In genomic region chr17:19361326-19361725, GRCh38 we compare ENCODE assay signal across 11 cellular contexts. TPM values are rescaled to one million over a fixed set of nuclear protein-coding genes. Genes with fewer than 3 reads are reported as not detected.
DNase-seq lines count a peak whose midpoint lies in the region; ATAC-seq and TF ChIP-seq lines count a peak whose summit lies in the region.
"Had no signal": no experiment of that assay in that cellular context is flagged by ENCODE, and none has a peak within 500 bp of the region (broad histone marks: within the 10 kb centered on the region; RNA-seq: fewer than 3 reads in every experiment).

No MANE protein-coding gene starts in this region.

- ATAC-seq in CD4-positive, alpha-beta T cell (ENCODE audit: poor library complexity): no peak
- no peak for ATAC-seq in activated naive CD8-positive, alpha-beta T cell treated with anti-CD3 and anti-CD28 coated beads, Interleukin-2, amount 10 ng/mL, durations not matched to agents 7 days and 5 days (ENCODE audit: low read depth)
- ATAC-seq in naive thymus-derived CD4-positive, alpha-beta T cell: no peak
- no peak for ATAC-seq in HG03439 (IDR thresholded peaks at IDR 0.05; ENCODE audit: unreplicated experiment)
- no peak for ATAC-seq in GM21825 (IDR thresholded peaks at IDR 0.05; ENCODE audit: unreplicated experiment)
- ATAC-seq in body of pancreas: no peak

- no peak for TF ChIP-seq CTCF in CD4-positive, alpha-beta T cell (IDR thresholded peaks at IDR 0.05)
- TF ChIP-seq CTCF in HFF-Myc (IDR thresholded peaks at IDR 0.05; ENCODE audit: low read depth, low read length, missing control alignments): no peak
- no peak for TF ChIP-seq CTCF in body of pancreas (IDR thresholded peaks at IDR 0.05)

- peaks cover 4% of the 10 kb centered on the region for H3K27me3 ChIP-seq in CD4-positive, alpha-beta T cell (ENCODE audit: control insufficient read depth, insufficient read depth, low read length)
- no peaks in the 10 kb centered on the region for H3K27me3 ChIP-seq in naive thymus-derived CD4-positive, alpha-beta T cell (ENCODE audit: control insufficient read depth in 2 of 2, insufficient read depth in 2 of 2, low read length in 2 of 2)
- no peaks in the 10 kb centered on the region for H3K27me3 ChIP-seq in body of pancreas
- H3K27me3 ChIP-seq: ovary had no signal

- H3K4me3 Mint-ChIP-seq in CD4-positive, alpha-beta T cell: peak overlapping the region; percentile 86
- H3K4me3 Mint-ChIP-seq in activated naive CD8-positive, alpha-beta T cell treated with anti-CD3 and anti-CD28 coated beads, Interleukin-2, amount 10 ng/mL, durations not matched to agents 7 days and 5 days: peak overlapping the region; percentile 13
- H3K4me3 Mint-ChIP-seq in naive thymus-derived CD4-positive, alpha-beta T cell: peak overlapping the region in 9 of 10 donors; percentile 32 to 95 (median 75)

- POLR2A ChIA-PET in CD4-positive, alpha-beta T cell (lab: Charles Lee): interaction anchor here (2.3 kb wide), 1 partner anchor 17 kb away, joined by 58 read pairs; the partner anchor contains the start of gene MAPK7
- POLR2A ChIA-PET in activated naive CD8-positive, alpha-beta T cell treated with anti-CD3 and anti-CD28 coated beads, Interleukin-2, amount 10 ng/mL, durations not matched to agents 7 days and 5 days (lab: Charles Lee): no interaction called here
- POLR2A ChIA-PET in naive thymus-derived CD4-positive, alpha-beta T cell (lab: Charles Lee): interaction anchor here (2.9 kb wide), 1 partner anchor 17 kb away, joined by 26 read pairs; the partner anchor contains the start of gene MAPK7

- H3K9me3 Mint-ChIP-seq in CD4-positive, alpha-beta T cell: no peaks in the 10 kb centered on the region
- no peaks in the 10 kb centered on the region for H3K9me3 Mint-ChIP-seq in activated naive CD8-positive, alpha-beta T cell treated with anti-CD3 and anti-CD28 coated beads, Interleukin-2, amount 10 ng/mL, durations not matched to agents 7 days and 5 days
- H3K9me3 Mint-ChIP-seq in naive thymus-derived CD4-positive, alpha-beta T cell: no peaks in the 10 kb centered on the region

- WGBS in body of pancreas, 2 donors: 67 to 71% methylated on average over 6 of the region's 6 CpGs

- DNase-seq in CD4-positive, alpha-beta T cell: peak in 1 of 10 experiments; percentile 28
- no peak for DNase-seq in HFF-Myc (ENCODE audit: extremely low read depth, low read depth)
- DNase-seq in activated naive CD8-positive, alpha-beta T cell treated with anti-CD3 and anti-CD28 coated beads, Interleukin-2, amount 10 ng/mL, durations not matched to agents 7 days and 5 days: no peak
- no peak for DNase-seq in naive thymus-derived CD4-positive, alpha-beta T cell
- no peak for DNase-seq in G401 (ENCODE audit: low spot score)
- no peak for DNase-seq in body of pancreas
- DNase-seq: activated CD8-positive, alpha-beta memory T cell treated with anti-CD3 and anti-CD28 coated beads, Interleukin-2, amount 50 U/mL, for 48 hours; NCI-H1417 treated with DMSO at 0.1 percent for 48 hours had no signal

- H3K9me3 ChIP-seq in CD4-positive, alpha-beta T cell (ENCODE audit: control insufficient read depth, low read length): no peaks in the 10 kb centered on the region
- H3K9me3 ChIP-seq in naive thymus-derived CD4-positive, alpha-beta T cell (ENCODE audit: control insufficient read depth in 2 of 3, low read length in 3 of 3): no peaks in the 10 kb centered on the region
- H3K9me3 ChIP-seq in body of pancreas: no peaks in the 10 kb centered on the region
- H3K9me3 ChIP-seq: ovary had no signal

- H3K4me1 Mint-ChIP-seq in CD4-positive, alpha-beta T cell (ENCODE audit: low read depth): peaks cover 14% of the 10 kb centered on the region
- peaks cover 3% of the 10 kb centered on the region for H3K4me1 Mint-ChIP-seq in activated naive CD8-positive, alpha-beta T cell treated with anti-CD3 and anti-CD28 coated beads, Interleukin-2, amount 10 ng/mL, durations not matched to agents 7 days and 5 days
- H3K4me1 Mint-ChIP-seq in naive thymus-derived CD4-positive, alpha-beta T cell: peaks cover 0 to 15% (median 6%) of the 10 kb centered on the region in 7 donors

- H3K27ac ChIP-seq in CD4-positive, alpha-beta T cell (ENCODE audit: low read depth, low read length): no peak overlapping the region
- H3K27ac ChIP-seq in naive thymus-derived CD4-positive, alpha-beta T cell (ENCODE audit: low read depth, low read length): no peak overlapping the region
- H3K27ac ChIP-seq in body of pancreas: no peak overlapping the region

- no peak overlapping the region for H3K27ac Mint-ChIP-seq in CD4-positive, alpha-beta T cell
- no peak overlapping the region for H3K27ac Mint-ChIP-seq in activated naive CD8-positive, alpha-beta T cell treated with anti-CD3 and anti-CD28 coated beads, Interleukin-2, amount 10 ng/mL, durations not matched to agents 7 days and 5 days
- peak overlapping the region in 6 of 9 donors; percentile 20 to 92 (median 58) for H3K27ac Mint-ChIP-seq in naive thymus-derived CD4-positive, alpha-beta T cell

- CTCF ChIA-PET in CD4-positive, alpha-beta T cell (lab: Charles Lee): no interaction called here
- CTCF ChIA-PET in naive thymus-derived CD4-positive, alpha-beta T cell (lab: Charles Lee): interaction anchor here (3.4 to 4.7 kb wide), 2 partner anchors 16 to 86 kb away, joined by 29 to 64 read pairs; partner anchors contain the start of gene MAPK7

- no peak for TF ChIP-seq POLR2A in body of pancreas (IDR thresholded peaks at IDR 0.05)

- H3K36me3 Mint-ChIP-seq in CD4-positive, alpha-beta T cell (ENCODE audit: low read depth): no peaks in the 10 kb centered on the region
- H3K36me3 Mint-ChIP-seq in activated naive CD8-positive, alpha-beta T cell treated with anti-CD3 and anti-CD28 coated beads, Interleukin-2, amount 10 ng/mL, durations not matched to agents 7 days and 5 days: no peaks in the 10 kb centered on the region
- H3K36me3 Mint-ChIP-seq in naive thymus-derived CD4-positive, alpha-beta T cell: no peaks in the 10 kb centered on the region

- in situ Hi-C loops in G401 (cut with HindIII; ENCODE audit: low sequenced_read_pairs): loop anchor here (5.0 kb wide), 1 partner anchor 96 kb away; no protein-coding TSS in a partner anchor

- H3K4me1 ChIP-seq in naive thymus-derived CD4-positive, alpha-beta T cell (ENCODE audit: control insufficient read depth in 2 of 2, insufficient read depth in 2 of 2, low read length in 2 of 2): peaks cover 6 to 11% of the 10 kb centered on the region in 2 donors
- H3K4me1 ChIP-seq in body of pancreas: peaks cover 26% of the 10 kb centered on the region

- H3K36me3 ChIP-seq in naive thymus-derived CD4-positive, alpha-beta T cell (ENCODE audit: control insufficient read depth in 2 of 3, insufficient read depth in 3 of 3, low read length in 3 of 3): no peaks in the 10 kb centered on the region
- H3K36me3 ChIP-seq in body of pancreas (replicated peaks in 1 of 2; ENCODE audit: insufficient read depth in 1 of 2, low read depth in 2 of 2): no peaks in the 10 kb centered on the region
- H3K36me3 ChIP-seq: ovary had no signal

- peaks cover 5% of the 10 kb centered on the region for H3K27me3 Mint-ChIP-seq in CD4-positive, alpha-beta T cell
- peaks cover 19% of the 10 kb centered on the region for H3K27me3 Mint-ChIP-seq in activated naive CD8-positive, alpha-beta T cell treated with anti-CD3 and anti-CD28 coated beads, Interleukin-2, amount 10 ng/mL, durations not matched to agents 7 days and 5 days
- peaks cover 7 to 32% (median 21%) of the 10 kb centered on the region in 5 donors for H3K27me3 Mint-ChIP-seq in naive thymus-derived CD4-positive, alpha-beta T cell

- intact Hi-C loops in CD4-positive, alpha-beta T cell (cut with DNase I, micrococcal nuclease): loop anchor here (5.0 to 10.0 kb wide), 3 partner anchors 146 to 357 kb away; partner anchors contain the start of genes ALDH3A2 (in 1 of the 2) and FAM83G (in 1 of the 2)
- intact Hi-C loops in naive thymus-derived CD4-positive, alpha-beta T cell (cut with micrococcal nuclease): loop anchor here (5.0 kb wide), 2 partner anchors 504 to 506 kb away; partner anchors contain the start of genes PRPSAP2 (in 1 of the 2) and ULK2 (in 1 of the 2)
- intact Hi-C loops in body of pancreas (cut with DNase I): no loop called here

- H3K4me3 ChIP-seq in HFF-Myc (replicated peaks; ENCODE audit: low read depth, low read length) (peak overlapping the region; percentile 74), body of pancreas (no peak overlapping the region)
- no peak overlapping the region for H3K4me3 ChIP-seq in naive thymus-derived CD4-positive, alpha-beta T cell (ENCODE audit: low read length)

RNA-seq across cellular contexts. Expression of gene B9D1, which starts 1.2 kb away (rescaled TPM):
- under 1 TPM; 0.66 to 0.73 TPM for total RNA-seq in CD4-positive, alpha-beta T cell
- total RNA-seq in activated naive CD8-positive, alpha-beta T cell treated with anti-CD3 and anti-CD28 coated beads, Interleukin-2, amount 10 ng/mL, durations not matched to agents 7 days and 5 days: 1 to 10 TPM; 1.6 to 2.1 TPM
- 1 to 10 TPM in 4 of 5 experiments, under 1 TPM in 1; 0.58 to 5.0 (median 2.4) TPM for total RNA-seq in naive thymus-derived CD4-positive, alpha-beta T cell
- under 1 TPM in 1 of 2 donors, not detected in 1; 0.58 TPM for polyA plus RNA-seq in naive thymus-derived CD4-positive, alpha-beta T cell
- 50.5 and 94.6 TPM in 2 replicates for total RNA-seq in G401 (2014; rRNA removed; shearing (Covaris generic))
- 10 to 100 TPM; 10.4 to 53.4 TPM for total RNA-seq in body of pancreas

RNA-seq across cellular contexts. Expression of gene MAPK7, which starts 17.0 kb away (rescaled TPM):
- total RNA-seq in CD4-positive, alpha-beta T cell: 10 to 100 TPM; 15.2 to 17.3 TPM
- 10 to 100 TPM; 26.8 to 27.4 TPM for total RNA-seq in activated naive CD8-positive, alpha-beta T cell treated with anti-CD3 and anti-CD28 coated beads, Interleukin-2, amount 10 ng/mL, durations not matched to agents 7 days and 5 days
- 10 to 100 TPM; 18.7 to 50.5 (median 28.2) TPM for total RNA-seq in naive thymus-derived CD4-positive, alpha-beta T cell
- polyA plus RNA-seq in naive thymus-derived CD4-positive, alpha-beta T cell: 10 to 100 TPM in 1 of 2 donors, 1 to 10 TPM in 1; 4.3 to 12.9 TPM
- total RNA-seq in G401 (2014; rRNA removed; shearing (Covaris generic)): 1.2 and 5.1 TPM in 2 replicates
- 10 to 100 TPM; 10.1 to 29.3 TPM for total RNA-seq in body of pancreas

RNA-seq across cellular contexts. Expression of gene MFAP4, which starts 25.7 kb away (rescaled TPM):
- not detected for total RNA-seq in CD4-positive, alpha-beta T cell
- total RNA-seq in activated naive CD8-positive, alpha-beta T cell treated with anti-CD3 and anti-CD28 coated beads, Interleukin-2, amount 10 ng/mL, durations not matched to agents 7 days and 5 days: not detected
- not detected for total RNA-seq in naive thymus-derived CD4-positive, alpha-beta T cell
- polyA plus RNA-seq in naive thymus-derived CD4-positive, alpha-beta T cell: not detected
- 0.31 TPM in 1 of 2 replicates, not detected in the other for total RNA-seq in G401 (2014; rRNA removed; shearing (Covaris generic))
- 10 to 100 TPM; 25.7 to 35.3 TPM for total RNA-seq in body of pancreas

RNA-seq across cellular contexts. Expression of gene RNF112, which starts 49.7 kb away (rescaled TPM):
- total RNA-seq in CD4-positive, alpha-beta T cell: 1 to 10 TPM; 1.4 to 1.5 TPM
- 1 to 10 TPM; 1.2 to 1.8 TPM for total RNA-seq in activated naive CD8-positive, alpha-beta T cell treated with anti-CD3 and anti-CD28 coated beads, Interleukin-2, amount 10 ng/mL, durations not matched to agents 7 days and 5 days
- 1 to 10 TPM in 3 of 5 experiments, under 1 TPM in 2; 0.54 to 2.3 (median 1.5) TPM for total RNA-seq in naive thymus-derived CD4-positive, alpha-beta T cell
- under 1 TPM in 1 of 2 donors, not detected in 1; 0.15 TPM for polyA plus RNA-seq in naive thymus-derived CD4-positive, alpha-beta T cell
- 0.18 TPM in 1 of 2 replicates, not detected in the other for total RNA-seq in G401 (2014; rRNA removed; shearing (Covaris generic))
- 1 to 10 TPM in 1 of 2 donors, under 1 TPM in 1; 0.52 to 5.9 TPM for total RNA-seq in body of pancreas

Comparison
In these comparisons a context has a peak if more than half of its experiments do, and no peak if none do; other contexts are left out.
1. H3K27ac Mint-ChIP-seq: peak in naive thymus-derived CD4-positive, alpha-beta T cell (6 of 9); none in CD4-positive, alpha-beta T cell (single experiment) and activated naive CD8-positive, alpha-beta T cell treated with anti-CD3 and anti-CD28 coated beads, Interleukin-2, amount 10 ng/mL, durations not matched to agents 7 days and 5 days (single experiment).
2. H3K4me3 Mint-ChIP-seq: peak in every context shown above with its lines; median percentile 86 in CD4-positive, alpha-beta T cell; 75 in naive thymus-derived CD4-positive, alpha-beta T cell; 13 in activated naive CD8-positive, alpha-beta T cell treated with anti-CD3 and anti-CD28 coated beads, Interleukin-2, amount 10 ng/mL, durations not matched to agents 7 days and 5 days.
3. RNA of gene MFAP4, which starts 25.7 kb away (total RNA-seq): 25.7 to 35.3 TPM in body of pancreas; not detected in naive thymus-derived CD4-positive, alpha-beta T cell, not detected in CD4-positive, alpha-beta T cell, not detected in activated naive CD8-positive, alpha-beta T cell treated with anti-CD3 and anti-CD28 coated beads, Interleukin-2, amount 10 ng/mL, durations not matched to agents 7 days and 5 days and 0.31 TPM in G401; every median in the first group is over 10 times any median in the second.